ENCODE assay signal across 8 cellular contexts in the genomic region with DNA sequence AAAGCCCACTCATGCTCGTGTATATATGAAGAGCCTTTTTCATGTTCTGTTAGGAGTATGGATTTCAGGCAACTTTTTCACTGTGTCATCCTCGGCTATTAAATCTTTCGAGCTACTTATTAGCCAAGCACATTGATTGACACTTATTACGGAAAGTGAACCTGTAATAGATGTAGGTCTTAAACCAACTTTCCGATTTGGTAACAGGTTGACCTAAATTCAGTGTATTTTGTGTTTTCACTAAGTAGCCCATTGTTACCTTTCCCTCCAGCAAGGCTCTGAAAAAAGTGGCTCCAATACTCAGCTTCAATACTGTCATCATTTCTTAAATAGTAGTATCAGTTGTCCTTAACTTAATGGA. TPM values are rescaled to one million over a fixed set of nuclear protein-coding genes. Genes with fewer than 3 reads are reported as not detected.
DNase-seq lines count a peak whose midpoint lies in the region; ATAC-seq, FAIRE-seq and TF ChIP-seq lines count a peak whose summit lies in the region.

No MANE protein-coding gene starts in this region.

- H3K9me3 Mint-ChIP-seq in mesothelial cell of epicardium, result peaks cover 6% of the 10 kb centered on the region

- peaks cover 0 to 17% of the 10 kb centered on the region in 2 donors for H3K4me1 ChIP-seq in right atrium auricular region
- peaks cover 0 to 7% of the 10 kb centered on the region in 2 experiments; a peak in 4 of 5 replicates for H3K4me1 ChIP-seq in K562 (replicated peaks in 1 of 2; ENCODE audit: control insufficient read depth in 2 of 2, insufficient read depth in 2 of 2, low read length in 2 of 2)
- H3K4me1 ChIP-seq in aorta (ENCODE audit: control insufficient read depth in 1 of 2, insufficient read depth in 2 of 2, low read length in 2 of 2), result peaks cover 2 to 3% of the 10 kb centered on the region in 2 donors

- TF ChIP-seq POLR2A in K562 (conservative IDR thresholded peaks at IDR 0.05), result no peak

- no peaks in the 10 kb centered on the region for H3K9me3 ChIP-seq in right atrium auricular region
- no peaks in the 10 kb centered on the region; the same call in 1 of the 2 replicates for H3K9me3 ChIP-seq in K562 (replicated peaks; ENCODE audit: control insufficient read depth, insufficient read depth, low read depth, low read length)
- no peaks in the 10 kb centered on the region for H3K9me3 ChIP-seq in aorta (ENCODE audit: control insufficient read depth, low read length)

- no peaks in the 10 kb centered on the region for H3K9me1 ChIP-seq in K562 (ENCODE audit: control insufficient read depth, insufficient read depth, low read length)

- POLR2A ChIA-PET in K562 (lab: Yijun Ruan, JAX), result interaction anchor here (1.0 to 1.6 kb wide), 5 partner anchors 11 to 200 kb away, joined by 3 to 6 read pairs (median 3); partner anchors contain the start of genes CEP19, FBXO45, PIGX and WDR53

- peak overlapping the region in 1 of 2 experiments; percentile 96; a peak in 3 of 4 replicates for H3K9ac ChIP-seq in K562 (ENCODE audit: insufficient read depth in 1 of 2, low read depth in 2 of 2, low read length in 2 of 2)

- intact Hi-C loops in Right ventricle myocardium inferior (cut with DNase I), result no loop called here
- intact Hi-C loops in K562 (cut with micrococcal nuclease), result no loop called here
- intact Hi-C loops in aorta (cut with DNase I), result no loop called here

- no peak overlapping the region for H2AFZ ChIP-seq in K562 (ENCODE audit: low read depth, low read length)

- H3K27ac Mint-ChIP-seq in mesothelial cell of epicardium, result peak overlapping the region; percentile 100

- H3K27ac ChIP-seq in right atrium auricular region (peak overlapping the region; percentile 97 to 99), K562 (ENCODE audit: extremely low read depth, low read depth, low read length) (peak overlapping the region; percentile 96), aorta (ENCODE audit: low read depth in 1 of 2, low read length in 2 of 2) (peak overlapping the region; percentile 70 to 96)

- FAIRE-seq in K562 (lab: Jason Lieb, UNC), result peak; percentile 40

- H3K79me2 ChIP-seq in K562 (ENCODE audit: control insufficient read depth, insufficient read depth, low read length), result peaks cover 66% of the 10 kb centered on the region

- H3K27me3 ChIP-seq in right atrium auricular region (no peaks in the 10 kb centered on the region), K562 (ENCODE audit: control insufficient read depth in 2 of 2, insufficient read depth in 2 of 2, low read length in 2 of 2) (no peaks in the 10 kb centered on the region), aorta (ENCODE audit: control insufficient read depth in 1 of 2, insufficient read depth in 2 of 2, low read length in 1 of 2) (no peaks in the 10 kb centered on the region)

- no peaks in the 10 kb centered on the region for H4K20me1 ChIP-seq in K562 (replicated peaks; ENCODE audit: control insufficient read depth, insufficient read depth, low read length)

- peak overlapping the region; percentile 99 for H3K4me3 Mint-ChIP-seq in mesothelial cell of epicardium

- WGBS in K562 (ENCODE audit: insufficient coverage, low coverage, missing lambda C conversion rate), result 3% methylated on average over 5 of the region's 5 CpGs
- 30 to 32% methylated on average over 5 of the region's 5 CpGs for WGBS in aorta, 2 donors

- H3K4me3 ChIP-seq in right atrium auricular region (peak overlapping the region; percentile 90 to 98), K562 (peak overlapping the region; percentile 97), aorta (ENCODE audit: low read length in 2 of 2) (peak overlapping the region; percentile 86 to 93)

- no peaks in the 10 kb centered on the region for H3K36me3 ChIP-seq in right atrium auricular region
- H3K36me3 ChIP-seq in K562 (ENCODE audit: control insufficient read depth, insufficient read depth, low read length), result peaks cover 18% of the 10 kb centered on the region; the same call in 1 of the 3 replicates
- no peaks in the 10 kb centered on the region for H3K36me3 ChIP-seq in aorta (ENCODE audit: control insufficient read depth in 1 of 2, insufficient read depth in 2 of 2, low read length in 1 of 2)

- no peak for ATAC-seq in Right ventricle myocardium inferior
- ATAC-seq in K562, result no peak
- ATAC-seq in aorta (ENCODE audit: low FRiP score), result no peak
- no peak for ATAC-seq in GM21723 (IDR thresholded peaks at IDR 0.05; ENCODE audit: unreplicated experiment)
- ATAC-seq in GM19455 (IDR thresholded peaks at IDR 0.05; ENCODE audit: unreplicated experiment), result no peak

- CTCF ChIA-PET in K562 (lab: Yijun Ruan, JAX; ENCODE audit: low intra/inter-chr PET ratio), result no interaction called here

- peak overlapping the region; percentile 98 for H3K4me2 ChIP-seq in K562 (ENCODE audit: insufficient read depth, low read length)

- no peak for TF ChIP-seq EP300 in K562 (IDR thresholded peaks at IDR 0.05; ENCODE audit: low read length)

- peaks cover 11% of the 10 kb centered on the region for H3K4me1 Mint-ChIP-seq in mesothelial cell of epicardium

- no peaks in the 10 kb centered on the region for H3K27me3 Mint-ChIP-seq in mesothelial cell of epicardium (ENCODE audit: low read depth)

- in situ Hi-C loops in K562 (cut with MboI), result no loop called here

- DNase-seq in right atrium auricular region (ENCODE audit: low spot score), result no peak
- DNase-seq in Right ventricle myocardium inferior (ENCODE audit: missing footprints), result no peak
- peak in 1 of 4 experiments; percentile 16 for DNase-seq in K562 (ENCODE audit: extremely low read depth in 1 of 4, low spot score in 3 of 4)
- DNase-seq in mesothelial cell of epicardium (ENCODE audit: low spot score in 2 of 2, unreplicated experiment in 2 of 2), result no peak
- DNase-seq in aorta, result no peak
- DNase-seq in NCI-H1436 treated with DMSO at 0.1 percent for 48 hours (lab: John Stamatoyannopoulos, UW), result no peak

- H3K36me3 Mint-ChIP-seq in mesothelial cell of epicardium, result peaks cover 17% of the 10 kb centered on the region

- no peak for TF ChIP-seq CTCF in right atrium auricular region (IDR thresholded peaks at IDR 0.05)
- no peak for TF ChIP-seq CTCF in K562 (IDR thresholded peaks at IDR 0.05 in 2 of 3, conservative IDR thresholded peaks at IDR 0.05 in 1 of 3; ENCODE audit: insufficient read depth in 2 of 3, low read depth in 1 of 3, low read length in 3 of 3)
- no peak for TF ChIP-seq CTCF in mesothelial cell of epicardium (IDR thresholded peaks at IDR 0.05; ENCODE audit: unreplicated experiment)

- TF ChIP-seq RAD21 in K562 (CRISPR knock-in tag; conservative IDR thresholded peaks at IDR 0.05 in 1 of 2, IDR thresholded peaks at IDR 0.05 in 1 of 2), result no peak

- BruUV-seq in K562 (replicated peaks; lab: Mats Ljungman, UMichigan), result no TSS peak

RNA-seq across cellular contexts. Expression of gene PAK2, which starts 1.7 kb away (rescaled TPM):
- total RNA-seq in right atrium auricular region, result 10 to 100 TPM; 47.5 to 48.7 TPM
- total RNA-seq in Right ventricle myocardium inferior, result 45.4 TPM
- total RNA-seq in K562 (2011; cell fraction: chromatin; rRNA removed; ENCODE audit: low replicate concordance), result 19.6 and 55.8 TPM in 2 replicates
- 12.2 and 16.4 TPM in 2 replicates for total RNA-seq in K562 (2011; cell fraction: nucleolus; rRNA removed)
- total RNA-seq in K562 (2011; cell fraction: nucleoplasm; rRNA removed), result 19.9 and 25.7 TPM in 2 replicates
- 19.8 and 24.6 TPM in 2 replicates for total RNA-seq in K562 (2014; rRNA removed)
- total RNA-seq in K562 (2014; rRNA removed; fragmentation: Illumina TruSeq; extraction: Trizol), result 35.9 and 39.9 TPM in 2 replicates
- total RNA-seq in K562 (2015; rRNA removed; fragmentation: Illumina TruSeq; extraction: Trizol), result 35.7 and 35.8 TPM in 2 replicates
- 72.4 and 72.7 TPM in 2 replicates for total RNA-seq in K562 (2021)
- 56.4 and 61.8 TPM in 2 replicates for polyA plus RNA-seq in K562 (2011; rRNA removed)
- 23.9 and 40.1 TPM in 2 replicates for polyA plus RNA-seq in K562 (2011; cell fraction: cytosol; rRNA removed)
- polyA plus RNA-seq in K562 (2011; cell fraction: nucleus; rRNA removed), result 11.1 and 11.9 TPM in 2 replicates
- 35.3 and 75.5 TPM in 2 replicates for polyA plus RNA-seq in K562 (2012)
- polyA plus RNA-seq in K562 (2014; fragmentation: Illumina TruSeq; extraction: Trizol), result 58.7 and 68.4 TPM in 2 replicates
- polyA plus RNA-seq in K562 (2014; fragmentation: Nextera tagmentation; extraction: Ambion mirVana), result 10 to 100 TPM; 13.2 to 18.6 TPM
- 26.6 and 26.7 TPM in 2 replicates for polyA plus RNA-seq in K562 (2014; rRNA removed)
- polyA minus RNA-seq in K562 (2011; rRNA and poly(A)+ RNA removed), result 183 and 200 TPM in 2 replicates
- 88.9 and 95.5 TPM in 2 replicates for polyA minus RNA-seq in K562 (2011; cell fraction: cytosol; rRNA and poly(A)+ RNA removed)
- 3.8 and 14.6 TPM in 2 replicates for polyA minus RNA-seq in K562 (2011; cell fraction: nucleus; rRNA and poly(A)+ RNA removed)
- total RNA-seq in mesothelial cell of epicardium, result 52.0 to 53.1 TPM (median 52.8 TPM) in 3 replicates
- total RNA-seq in aorta, result 10 to 100 TPM; 56.0 to 59.5 TPM
- 10 to 100 TPM; 14.2 to 18.3 TPM for polyA plus RNA-seq in aorta

RNA-seq across cellular contexts. Expression of gene PIGX, which starts 29.2 kb away (rescaled TPM):
- total RNA-seq in right atrium auricular region (10 to 100 TPM; 12.0 to 25.0 TPM), Right ventricle myocardium inferior (15.0 TPM), K562 (2014; rRNA removed) (23.8 and 25.8 TPM in 2 replicates), K562 (2014; rRNA removed; fragmentation: Illumina TruSeq; extraction: Trizol) (27.0 and 34.2 TPM in 2 replicates), K562 (2015; rRNA removed; fragmentation: Illumina TruSeq; extraction: Trizol) (23.8 and 25.2 TPM in 2 replicates), K562 (2021) (22.5 and 26.9 TPM in 2 replicates), mesothelial cell of epicardium (24.8 to 26.4 TPM (median 25.9 TPM) in 3 replicates), aorta (10 to 100 TPM; 13.6 to 16.7 TPM)
- total RNA-seq in K562 (2011; cell fraction: chromatin; rRNA removed; ENCODE audit: low replicate concordance), result 18.2 and 25.3 TPM in 2 replicates
- total RNA-seq in K562 (2011; cell fraction: nucleolus; rRNA removed), result 11.8 and 13.8 TPM in 2 replicates
- 18.2 and 21.2 TPM in 2 replicates for total RNA-seq in K562 (2011; cell fraction: nucleoplasm; rRNA removed)
- polyA plus RNA-seq in K562 (2011; rRNA removed) (25.4 and 36.3 TPM in 2 replicates), K562 (2014; fragmentation: Illumina TruSeq; extraction: Trizol) (25.9 and 28.4 TPM in 2 replicates), K562 (2014; fragmentation: Nextera tagmentation; extraction: Ambion mirVana) (1 to 10 TPM; 3.7 to 5.1 TPM), K562 (2014; rRNA removed) (25.9 and 30.8 TPM in 2 replicates), aorta (10 to 100 TPM; 11.5 to 15.3 TPM)
- polyA plus RNA-seq in K562 (2011; cell fraction: cytosol; rRNA removed), result 9.4 and 18.2 TPM in 2 replicates
- polyA plus RNA-seq in K562 (2011; cell fraction: nucleus; rRNA removed), result 6.7 and 9.6 TPM in 2 replicates
- 17.7 and 22.1 TPM in 2 replicates for polyA plus RNA-seq in K562 (2012)
- polyA minus RNA-seq in K562 (2011; rRNA and poly(A)+ RNA removed), result 21.7 and 23.7 TPM in 2 replicates
- 14.7 and 17.2 TPM in 2 replicates for polyA minus RNA-seq in K562 (2011; cell fraction: cytosol; rRNA and poly(A)+ RNA removed)
- 3.1 and 6.8 TPM in 2 replicates for polyA minus RNA-seq in K562 (2011; cell fraction: nucleus; rRNA and poly(A)+ RNA removed)

RNA-seq across cellular contexts. Expression of gene CEP19, which starts 29.3 kb away (rescaled TPM):
- 1 to 10 TPM; 1.1 to 1.4 TPM for total RNA-seq in right atrium auricular region
- total RNA-seq in Right ventricle myocardium inferior, result 1.9 TPM
- 0.25 and 0.97 TPM in 2 replicates for total RNA-seq in K562 (2011; cell fraction: chromatin; rRNA removed; ENCODE audit: low replicate concordance)
- 0.50 and 0.53 TPM in 2 replicates for total RNA-seq in K562 (2011; cell fraction: nucleolus; rRNA removed)
- total RNA-seq in K562 (2011; cell fraction: nucleoplasm; rRNA removed), result 0.51 and 1.8 TPM in 2 replicates
- 2.5 and 3.1 TPM in 2 replicates for total RNA-seq in K562 (2014; rRNA removed)
- 4.1 and 4.3 TPM in 2 replicates for total RNA-seq in K562 (2014; rRNA removed; fragmentation: Illumina TruSeq; extraction: Trizol)
- 4.5 TPM in 2 replicates for total RNA-seq in K562 (2015; rRNA removed; fragmentation: Illumina TruSeq; extraction: Trizol)
- 2.3 and 2.5 TPM in 2 replicates for total RNA-seq in K562 (2021)
- polyA plus RNA-seq in K562 (2011; rRNA removed), result 2.7 and 4.2 TPM in 2 replicates
- polyA plus RNA-seq in K562 (2011; cell fraction: cytosol; rRNA removed), result 1.1 and 1.5 TPM in 2 replicates
- 0.35 and 0.36 TPM in 2 replicates for polyA plus RNA-seq in K562 (2011; cell fraction: nucleus; rRNA removed)
- 3.2 and 3.6 TPM in 2 replicates for polyA plus RNA-seq in K562 (2012)
- polyA plus RNA-seq in K562 (2014; fragmentation: Illumina TruSeq; extraction: Trizol), result 3.7 and 3.8 TPM in 2 replicates
- 1 to 10 TPM; 3.4 to 4.2 TPM for polyA plus RNA-seq in K562 (2014; fragmentation: Nextera tagmentation; extraction: Ambion mirVana)
- 3.1 and 3.5 TPM in 2 replicates for polyA plus RNA-seq in K562 (2014; rRNA removed)
- polyA minus RNA-seq in K562 (2011; rRNA and poly(A)+ RNA removed), result 1.9 and 2.1 TPM in 2 replicates
- 1.6 TPM in 1 of 2 replicates, not detected in the other for polyA minus RNA-seq in K562 (2011; cell fraction: cytosol; rRNA and poly(A)+ RNA removed)
- 0.40 and 0.44 TPM in 2 replicates for polyA minus RNA-seq in K562 (2011; cell fraction: nucleus; rRNA and poly(A)+ RNA removed)
- 2.1 to 2.5 TPM (median 2.1 TPM) in 3 replicates for total RNA-seq in mesothelial cell of epicardium
- total RNA-seq in aorta, result 1 to 10 TPM in 1 of 2 donors, under 1 TPM in 1; 0.84 to 1.4 TPM
- polyA plus RNA-seq in aorta, result 1 to 10 TPM; 1.4 to 1.8 TPM
